In genomic region chr2:218964041-218964771, GRCh38 we compare ENCODE assay signal across 11 cellular contexts. TPM values are rescaled to one million over a fixed set of nuclear protein-coding genes. Genes with fewer than 3 reads are reported as not detected.
DNase-seq lines count a peak whose midpoint lies in the region; ATAC-seq and TF ChIP-seq lines count a peak whose summit lies in the region.
"Had no signal": no experiment of that assay in that cellular context is flagged by ENCODE, and none has a peak within 500 bp of the region (broad histone marks: within the 10 kb centered on the region; RNA-seq: fewer than 3 reads in every experiment).

No MANE protein-coding gene starts in this region.

- H3K27me3 Mint-ChIP-seq in activated CD8-positive, alpha-beta memory T cell treated with anti-CD3 and anti-CD28 coated beads, Interleukin-2, amount 10 ng/mL, durations not matched to agents 7 days and 5 days = peaks cover 63% of the 10 kb centered on the region

- peak overlapping the region; percentile 67 for H3K27ac ChIP-seq in epithelial cell of prostate
- H3K27ac ChIP-seq: sigmoid colon, thoracic aorta had no signal

- peaks cover 4% of the 10 kb centered on the region for H3K36me3 Mint-ChIP-seq in activated CD8-positive, alpha-beta memory T cell treated with anti-CD3 and anti-CD28 coated beads, Interleukin-2, amount 10 ng/mL, durations not matched to agents 7 days and 5 days

- TF ChIP-seq POLR2A in erythroblast (IDR thresholded peaks at IDR 0.05; ENCODE audit: low read length) = no peak

- H3K4me3 Mint-ChIP-seq in activated CD8-positive, alpha-beta memory T cell treated with anti-CD3 and anti-CD28 coated beads, Interleukin-2, amount 10 ng/mL, durations not matched to agents 7 days and 5 days = no peak overlapping the region

- H3K9me3 Mint-ChIP-seq in activated CD8-positive, alpha-beta memory T cell treated with anti-CD3 and anti-CD28 coated beads, Interleukin-2, amount 10 ng/mL, durations not matched to agents 7 days and 5 days (ENCODE audit: low read depth) = no peaks in the 10 kb centered on the region

- CTCF ChIA-PET in activated CD8-positive, alpha-beta memory T cell treated with anti-CD3 and anti-CD28 coated beads, Interleukin-2, amount 10 ng/mL, durations not matched to agents 7 days and 5 days (lab: Charles Lee) = interaction anchor here (1.1 to 1.9 kb wide), 4 partner anchors 12 to 94 kb away, joined by 3 to 5 read pairs (median 4); no protein-coding TSS in a partner anchor

- peaks cover 9% of the 10 kb centered on the region for H3K4me1 Mint-ChIP-seq in activated CD8-positive, alpha-beta memory T cell treated with anti-CD3 and anti-CD28 coated beads, Interleukin-2, amount 10 ng/mL, durations not matched to agents 7 days and 5 days

- H3K27ac Mint-ChIP-seq in activated CD8-positive, alpha-beta memory T cell treated with anti-CD3 and anti-CD28 coated beads, Interleukin-2, amount 10 ng/mL, durations not matched to agents 7 days and 5 days = no peak overlapping the region

- DNase-seq in activated CD8-positive, alpha-beta memory T cell treated with anti-CD3 and anti-CD28 coated beads for 24 hours = peak; percentile 41
- no peak for DNase-seq in activated CD8-positive, alpha-beta memory T cell treated with anti-CD3 and anti-CD28 coated beads, Interleukin-2, amount 10 ng/mL, durations not matched to agents 7 days and 5 days
- DNase-seq in NCI-H69 (lab: John Stamatoyannopoulos, UW) (peak; percentile 81), epithelial cell of prostate (ENCODE audit: low read depth, low spot score) (peak; percentile 79), superior temporal gyrus (ENCODE audit: extremely low spot score) (peak; percentile 50), erythroblast (lab: John Stamatoyannopoulos, UW) (no peak)
- no peak for DNase-seq in effector CD4-positive, alpha-beta T cell

- ATAC-seq in activated CD8-positive, alpha-beta memory T cell treated with anti-CD3 and anti-CD28 coated beads, Interleukin-2, amount 10 ng/mL, durations not matched to agents 7 days and 5 days = no peak
- no peak for ATAC-seq in HG02884 (IDR thresholded peaks at IDR 0.05; ENCODE audit: unreplicated experiment)

RNA-seq across cellular contexts. Expression of gene CDK5R2, which starts 4.7 kb away (rescaled TPM):
- not detected for total RNA-seq in activated CD8-positive, alpha-beta memory T cell treated with anti-CD3 and anti-CD28 coated beads, Interleukin-2, amount 10 ng/mL, durations not matched to agents 7 days and 5 days
- total RNA-seq: glomerular endothelial cell, thoracic aorta had no signal

RNA-seq across cellular contexts. Expression of gene FEV, which starts 20.8 kb away (rescaled TPM):
- total RNA-seq in activated CD8-positive, alpha-beta memory T cell treated with anti-CD3 and anti-CD28 coated beads, Interleukin-2, amount 10 ng/mL, durations not matched to agents 7 days and 5 days = not detected
- total RNA-seq: glomerular endothelial cell, thoracic aorta had no signal

RNA-seq across cellular contexts. Expression of gene CRYBA2, which starts 29.0 kb away (rescaled TPM):
- total RNA-seq in activated CD8-positive, alpha-beta memory T cell treated with anti-CD3 and anti-CD28 coated beads, Interleukin-2, amount 10 ng/mL, durations not matched to agents 7 days and 5 days = not detected
- total RNA-seq: glomerular endothelial cell, sigmoid colon, thoracic aorta had no signal

Comparison
In these comparisons a context has a peak if more than half of its experiments do, and no peak if none do; other contexts are left out.
1. DNase-seq: peak in activated CD8-positive, alpha-beta memory T cell treated with anti-CD3 and anti-CD28 coated beads for 24 hours (single experiment), NCI-H69 (single experiment), epithelial cell of prostate (single experiment) and superior temporal gyrus (single experiment); none in activated CD8-positive, alpha-beta memory T cell treated with anti-CD3 and anti-CD28 coated beads, Interleukin-2, amount 10 ng/mL, durations not matched to agents 7 days and 5 days (single experiment), effector CD4-positive, alpha-beta T cell (single experiment) and erythroblast (0 of 2).